In genomic region chr12:30021046-30021833, GRCh38 we compare ENCODE assay signal across 15 cellular contexts.
DNase-seq lines count a peak whose midpoint lies in the region; ATAC-seq and TF ChIP-seq lines count a peak whose summit lies in the region.
"Had no signal": no experiment of that assay in that cellular context is flagged by ENCODE, and none has a peak within 500 bp of the region (broad histone marks: within the 10 kb centered on the region; RNA-seq: fewer than 3 reads in every experiment).

No MANE protein-coding gene starts in this region.

- in situ Hi-C loops in GM13976 (cut with MboI; ENCODE audit: low sequenced_read_pairs, unreplicated experiment), result no loop called here

- H3K4me1 ChIP-seq in adipocyte (ENCODE audit: control insufficient read depth, insufficient read depth, low read length) (peaks cover 5% of the 10 kb centered on the region), right lobe of liver (peaks cover 0 to 3% (median 0%) of the 10 kb centered on the region in 4 donors)

- no peaks in the 10 kb centered on the region for H3K36me3 ChIP-seq in adipocyte (ENCODE audit: control insufficient read depth, insufficient read depth, low read length, severe bottlenecking)
- no peaks in the 10 kb centered on the region for H3K36me3 ChIP-seq in right lobe of liver

- TF ChIP-seq CTCF in HFF-Myc (IDR thresholded peaks at IDR 0.05; ENCODE audit: low read depth, low read length, missing control alignments), result no peak
- no peak for TF ChIP-seq CTCF in fibroblast of pulmonary artery (IDR thresholded peaks at IDR 0.05; ENCODE audit: low read length, missing control alignments)
- TF ChIP-seq CTCF in right lobe of liver (IDR thresholded peaks at IDR 0.05), result no peak
- no peak for TF ChIP-seq CTCF in GM13976 (IDR thresholded peaks at IDR 0.05; ENCODE audit: borderline replicate concordance, control extremely low read depth, extremely low read depth, insufficient read depth, missing control alignments)

- H3K27ac ChIP-seq in right lobe of liver, result no peak overlapping the region

- 35% methylated on average over 2 of the region's 2 CpGs for WGBS in right lobe of liver (ENCODE audit: insufficient coverage, low coverage, low lambda C conversion rate, missing lambda C conversion rate)

- H3K4me1 Mint-ChIP-seq in activated T-cell treated with anti-CD3 and anti-CD28 coated beads, Interleukin-2, amount 50 U/mL, for 4 hours (ENCODE audit: low read depth), result no peaks in the 10 kb centered on the region
- H3K4me1 Mint-ChIP-seq: CD14-positive monocyte had no signal

- H3K9me3 ChIP-seq in adipocyte (ENCODE audit: control insufficient read depth, low read length), result peaks cover 8% of the 10 kb centered on the region
- H3K9me3 ChIP-seq in right lobe of liver, result no peaks in the 10 kb centered on the region

- peak in 3 of 4 donors; percentile 39 to 64 (median 63) for ATAC-seq in right lobe of liver
- no peak for ATAC-seq in activated T-cell treated with anti-CD3 and anti-CD28 coated beads, Interleukin-2, amount 50 U/mL, for 4 hours

- H3K4me3 Mint-ChIP-seq in activated T-cell treated with anti-CD3 and anti-CD28 coated beads, Interleukin-2, amount 50 U/mL, for 4 hours, result no peak overlapping the region
- H3K4me3 Mint-ChIP-seq: CD14-positive monocyte had no signal

- H3K4me3 ChIP-seq in HFF-Myc (replicated peaks; ENCODE audit: low read depth, low read length) (no peak overlapping the region), adipocyte (ENCODE audit: low read length) (no peak overlapping the region), fibroblast of pulmonary artery (replicated peaks; ENCODE audit: low read depth, low read length) (no peak overlapping the region), right lobe of liver (no peak overlapping the region)

- H3K27me3 ChIP-seq in adipocyte (replicated peaks; ENCODE audit: control insufficient read depth, insufficient read depth, low read length) (peaks cover 8% of the 10 kb centered on the region), right lobe of liver (no peaks in the 10 kb centered on the region)

- no peaks in the 10 kb centered on the region for H3K9me3 Mint-ChIP-seq in activated T-cell treated with anti-CD3 and anti-CD28 coated beads, Interleukin-2, amount 50 U/mL, for 4 hours

- no peak overlapping the region for H3K9ac ChIP-seq in adipocyte (ENCODE audit: low read length)

- TF ChIP-seq POLR2A in right lobe of liver (IDR thresholded peaks at IDR 0.05), result no peak

- no peaks in the 10 kb centered on the region for H3K27me3 Mint-ChIP-seq in activated T-cell treated with anti-CD3 and anti-CD28 coated beads, Interleukin-2, amount 50 U/mL, for 4 hours (ENCODE audit: low read depth)

- H3K36me3 Mint-ChIP-seq in activated T-cell treated with anti-CD3 and anti-CD28 coated beads, Interleukin-2, amount 50 U/mL, for 4 hours (ENCODE audit: insufficient read depth), result no peaks in the 10 kb centered on the region
- H3K36me3 Mint-ChIP-seq: CD14-positive monocyte had no signal

- DNase-seq in HFF-Myc (ENCODE audit: extremely low read depth, low read depth) (peak; percentile 5), adipocyte (ENCODE audit: low read depth) (peak; percentile 36), fibroblast of pulmonary artery (ENCODE audit: low read depth) (peak; percentile 71), right lobe of liver (no peak), GM13976 (ENCODE audit: low spot score) (no peak), SW480 (ENCODE audit: low spot score) (no peak), NCI-H69 (lab: John Stamatoyannopoulos, UW) (no peak)
- no peak for DNase-seq in activated T-cell treated with anti-CD3 and anti-CD28 coated beads, Interleukin-2, amount 50 U/mL, for 4 hours
- DNase-seq: AML-193, EL, NCI-H187 treated with DMSO at 0.1 percent for 48 hours, NCI-H2171, NCI-H446, NCI-H748 treated with DMSO at 0.1 percent for 48 hours had no signal

- intact Hi-C loops in right lobe of liver (cut with DNase I), result no loop called here

Comparison
In these comparisons a context has a peak if more than half of its experiments do, and no peak if none do; other contexts are left out.
1. DNase-seq: peak in HFF-Myc (single experiment), adipocyte (single experiment) and fibroblast of pulmonary artery (single experiment); none in right lobe of liver (0 of 3), GM13976 (single experiment), activated T-cell treated with anti-CD3 and anti-CD28 coated beads, Interleukin-2, amount 50 U/mL, for 4 hours (single experiment), SW480 (single experiment) and NCI-H69 (single experiment).
2. ATAC-seq: peak in right lobe of liver (3 of 4); none in activated T-cell treated with anti-CD3 and anti-CD28 coated beads, Interleukin-2, amount 50 U/mL, for 4 hours (0 of 2).